Comparison of ENCODE assay signal across 12 cellular contexts in the genomic region with DNA sequence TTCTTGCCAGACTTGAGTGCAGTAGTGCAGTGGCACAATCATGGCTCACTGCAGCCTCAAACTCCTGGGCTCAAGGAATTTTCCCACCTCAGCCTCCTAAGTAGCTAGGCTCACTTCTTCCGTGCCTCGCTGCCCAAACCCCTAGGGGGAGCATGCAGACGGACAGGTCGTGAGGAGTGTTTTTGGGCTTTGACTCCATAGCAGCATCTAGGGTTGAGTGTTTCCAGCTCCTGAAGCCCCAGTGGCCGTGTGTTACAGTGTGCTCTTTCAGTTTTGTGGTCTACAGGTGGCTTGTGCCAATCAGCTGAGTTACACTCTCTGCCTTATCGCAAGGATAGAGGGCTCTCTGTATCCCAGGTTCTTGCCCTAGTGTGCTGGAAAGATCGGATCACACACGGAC. TPM values are rescaled to one million over a fixed set of nuclear protein-coding genes. Genes with fewer than 3 reads are reported as not detected.
DNase-seq lines count a peak whose midpoint lies in the region; ATAC-seq, FAIRE-seq and TF ChIP-seq lines count a peak whose summit lies in the region.
"Had no signal": no experiment of that assay in that cellular context is flagged by ENCODE, and none has a peak within 500 bp of the region (broad histone marks: within the 10 kb centered on the region; RNA-seq: fewer than 3 reads in every experiment).

No MANE protein-coding gene starts in this region.

- no peak overlapping the region for H3K9ac ChIP-seq in mesendoderm (ENCODE audit: low read length)

- no peaks in the 10 kb centered on the region for H3K27me3 ChIP-seq in mesendoderm (ENCODE audit: insufficient read depth, low read length, poor library complexity)
- H3K27me3 ChIP-seq: right atrium auricular region had no signal

- H2AK5ac ChIP-seq in mesendoderm (ENCODE audit: low read length): no peak overlapping the region

- no peak for FAIRE-seq in frontal cortex (lab: Jason Lieb, UNC)
- FAIRE-seq: bronchial epithelial cell had no signal

- no peak overlapping the region for H2BK15ac ChIP-seq in mesendoderm (replicated peaks; ENCODE audit: low read depth)

- no peaks in the 10 kb centered on the region for H3K36me3 ChIP-seq in mesendoderm (ENCODE audit: control insufficient read depth, insufficient read depth, low read length)

- POLR2A ChIA-PET in GM10248 (lab: Yijun Ruan, JAX) (no interaction called here), WTC11 (lab: Charles Lee) (no interaction called here)

- H4K8ac ChIP-seq in mesendoderm (ENCODE audit: low read depth, low read length): no peak overlapping the region

- no peak overlapping the region for H3K4me3 ChIP-seq in mesendoderm (ENCODE audit: low read length)
- H3K4me3 ChIP-seq: right atrium auricular region had no signal

- no peak overlapping the region for H3K18ac ChIP-seq in mesendoderm (ENCODE audit: low read length)

- H3K9me3 Mint-ChIP-seq in WTC11: no peaks in the 10 kb centered on the region

- no peak overlapping the region for H3K27ac ChIP-seq in mesendoderm (ENCODE audit: low read depth, low read length)
- H3K27ac ChIP-seq: right atrium auricular region had no signal

- TF ChIP-seq CTCF in GM10248 (IDR thresholded peaks at IDR 0.05; ENCODE audit: control extremely low read depth, extremely low read depth, low read depth, missing control alignments) (peak; percentile 6), WTC11 (IDR thresholded peaks at IDR 0.05) (0 out of 2 replicates have a peak, but pooled peaks have one; percentile 19)

- no peak overlapping the region for H3K56ac ChIP-seq in mesendoderm (ENCODE audit: low read length)

- H3K4me1 Mint-ChIP-seq in WTC11: peaks cover 22% of the 10 kb centered on the region

- H3K4me1 ChIP-seq in mesendoderm (ENCODE audit: control insufficient read depth, low read depth, low read length): no peaks in the 10 kb centered on the region

- no peak overlapping the region for H3K4me3 Mint-ChIP-seq in WTC11

- H2BK5ac ChIP-seq in mesendoderm (ENCODE audit: low read length): no peak overlapping the region

- peaks cover 2% of the 10 kb centered on the region; the same call in 1 of the 2 replicates for H3K36me3 Mint-ChIP-seq in WTC11

- peaks cover 2% of the 10 kb centered on the region for H3K79me2 ChIP-seq in mesendoderm (ENCODE audit: control insufficient read depth, insufficient read depth, low read length)

- H2BK120ac ChIP-seq in mesendoderm (ENCODE audit: low read depth, low read length): no peak overlapping the region

- H3K79me1 ChIP-seq in mesendoderm (ENCODE audit: low read length): peaks cover 5% of the 10 kb centered on the region

- WGBS in mesendoderm (ENCODE audit: extremely low coverage, insufficient coverage, low lambda C conversion rate): no CpG with 5 or more reads among the region's 8 CpGs

- no peak overlapping the region for H4K5ac ChIP-seq in mesendoderm (ENCODE audit: low read length)

- H3K23ac ChIP-seq in mesendoderm (ENCODE audit: low read length): no peak overlapping the region

- H3K27ac Mint-ChIP-seq in WTC11: peak overlapping the region; percentile 90; the same call in 1 of the 2 replicates

- no peak overlapping the region for H3K4ac ChIP-seq in mesendoderm (ENCODE audit: low read depth, low read length)

- H3K4me2 ChIP-seq in mesendoderm (ENCODE audit: low read length): no peak overlapping the region

- DNase-seq in GM10248 (ENCODE audit: extremely low spot score) (no peak), HT-29 (ENCODE audit: low spot score) (peak; percentile 39), WTC11 (ENCODE audit: low spot score) (peak; percentile 77), mesendoderm (peak; percentile 86), dermis blood vessel endothelial cell (no peak), frontal cortex (ENCODE audit: low spot score in 2 of 2) (no peak), AG08396 (ENCODE audit: low spot score) (no peak)
- DNase-seq: activated CD4-positive, alpha-beta T cell treated with anti-CD3 and anti-CD28 coated beads for 4 hours; NCI-H510A; substantia nigra had no signal

- no peaks in the 10 kb centered on the region for H3K27me3 Mint-ChIP-seq in WTC11 (ENCODE audit: low read depth)

- CTCF ChIA-PET in GM10248 (lab: Yijun Ruan, JAX) (interaction anchor here (1.1 to 1.8 kb wide), 4 partner anchors 22 to 263 kb away, joined by 3 to 6 read pairs (median 4); no protein-coding TSS in a partner anchor), WTC11 (lab: Charles Lee) (interaction anchor here (0.6 to 1.6 kb wide), 27 partner anchors 8 to 339 kb away, joined by 3 to 16 read pairs (median 4); a partner anchor contains a TSS)

- ATAC-seq in WTC11: peak; percentile 99

TF ChIP-seq in WTC11, 78 proteins besides CTCF, POLR2A, EP300 and RAD21 (continues in another document):
- TF ChIP-seq, protein P1, sequence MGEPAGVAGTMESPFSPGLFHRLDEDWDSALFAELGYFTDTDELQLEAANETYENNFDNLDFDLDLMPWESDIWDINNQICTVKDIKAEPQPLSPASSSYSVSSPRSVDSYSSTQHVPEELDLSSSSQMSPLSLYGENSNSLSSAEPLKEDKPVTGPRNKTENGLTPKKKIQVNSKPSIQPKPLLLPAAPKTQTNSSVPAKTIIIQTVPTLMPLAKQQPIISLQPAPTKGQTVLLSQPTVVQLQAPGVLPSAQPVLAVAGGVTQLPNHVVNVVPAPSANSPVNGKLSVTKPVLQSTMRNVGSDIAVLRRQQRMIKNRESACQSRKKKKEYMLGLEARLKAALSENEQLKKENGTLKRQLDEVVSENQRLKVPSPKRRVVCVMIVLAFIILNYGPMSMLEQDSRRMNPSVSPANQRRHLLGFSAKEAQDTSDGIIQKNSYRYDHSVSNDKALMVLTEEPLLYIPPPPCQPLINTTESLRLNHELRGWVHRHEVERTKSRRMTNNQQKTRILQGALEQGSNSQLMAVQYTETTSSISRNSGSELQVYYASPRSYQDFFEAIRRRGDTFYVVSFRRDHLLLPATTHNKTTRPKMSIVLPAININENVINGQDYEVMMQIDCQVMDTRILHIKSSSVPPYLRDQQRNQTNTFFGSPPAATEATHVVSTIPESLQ (CRISPR knock-in tag; IDR thresholded peaks at IDR 0.05): no peak
- TF ChIP-seq GRHL2 (CRISPR knock-in tag; IDR thresholded peaks at IDR 0.05; ENCODE audit: insufficient replicate concordance, severe bottlenecking) (no peak), ZNF232 (CRISPR knock-in tag; IDR thresholded peaks at IDR 0.05) (no peak), MXD4 (CRISPR knock-in tag; IDR thresholded peaks at IDR 0.05; ENCODE audit: borderline replicate concordance) (no peak), MYBL2 (CRISPR knock-in tag; IDR thresholded peaks at IDR 0.05) (no peak), SOX15 (CRISPR knock-in tag; IDR thresholded peaks at IDR 0.05) (no peak)
- TF ChIP-seq, protein P2, sequence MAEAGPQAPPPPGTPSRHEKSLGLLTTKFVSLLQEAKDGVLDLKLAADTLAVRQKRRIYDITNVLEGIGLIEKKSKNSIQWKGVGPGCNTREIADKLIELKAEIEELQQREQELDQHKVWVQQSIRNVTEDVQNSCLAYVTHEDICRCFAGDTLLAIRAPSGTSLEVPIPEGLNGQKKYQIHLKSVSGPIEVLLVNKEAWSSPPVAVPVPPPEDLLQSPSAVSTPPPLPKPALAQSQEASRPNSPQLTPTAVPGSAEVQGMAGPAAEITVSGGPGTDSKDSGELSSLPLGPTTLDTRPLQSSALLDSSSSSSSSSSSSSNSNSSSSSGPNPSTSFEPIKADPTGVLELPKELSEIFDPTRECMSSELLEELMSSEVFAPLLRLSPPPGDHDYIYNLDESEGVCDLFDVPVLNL (CRISPR knock-in tag; IDR thresholded peaks at IDR 0.05; ENCODE audit: borderline replicate concordance, low read depth): no peak
- TF ChIP-seq, protein P3, sequence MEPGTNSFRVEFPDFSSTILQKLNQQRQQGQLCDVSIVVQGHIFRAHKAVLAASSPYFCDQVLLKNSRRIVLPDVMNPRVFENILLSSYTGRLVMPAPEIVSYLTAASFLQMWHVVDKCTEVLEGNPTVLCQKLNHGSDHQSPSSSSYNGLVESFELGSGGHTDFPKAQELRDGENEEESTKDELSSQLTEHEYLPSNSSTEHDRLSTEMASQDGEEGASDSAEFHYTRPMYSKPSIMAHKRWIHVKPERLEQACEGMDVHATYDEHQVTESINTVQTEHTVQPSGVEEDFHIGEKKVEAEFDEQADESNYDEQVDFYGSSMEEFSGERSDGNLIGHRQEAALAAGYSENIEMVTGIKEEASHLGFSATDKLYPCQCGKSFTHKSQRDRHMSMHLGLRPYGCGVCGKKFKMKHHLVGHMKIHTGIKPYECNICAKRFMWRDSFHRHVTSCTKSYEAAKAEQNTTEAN (CRISPR knock-in tag; IDR thresholded peaks at IDR 0.05): no peak
- TF ChIP-seq, protein P4, sequence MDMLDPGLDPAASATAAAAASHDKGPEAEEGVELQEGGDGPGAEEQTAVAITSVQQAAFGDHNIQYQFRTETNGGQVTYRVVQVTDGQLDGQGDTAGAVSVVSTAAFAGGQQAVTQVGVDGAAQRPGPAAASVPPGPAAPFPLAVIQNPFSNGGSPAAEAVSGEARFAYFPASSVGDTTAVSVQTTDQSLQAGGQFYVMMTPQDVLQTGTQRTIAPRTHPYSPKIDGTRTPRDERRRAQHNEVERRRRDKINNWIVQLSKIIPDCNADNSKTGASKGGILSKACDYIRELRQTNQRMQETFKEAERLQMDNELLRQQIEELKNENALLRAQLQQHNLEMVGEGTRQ (CRISPR knock-in tag; IDR thresholded peaks at IDR 0.05): no peak

RNA-seq across cellular contexts. Expression of a gene that starts 33.4 kb away (rescaled TPM):
- 14.9 and 16.3 TPM in 2 replicates for total RNA-seq in HT-29 (2014; rRNA removed; shearing (Covaris generic))
- total RNA-seq in WTC11 (2021) (20.2 to 25.2 TPM (median 21.5 TPM) in 3 replicates), dermis blood vessel endothelial cell (35.1 and 47.9 TPM in 2 replicates), frontal cortex (42.0 TPM)
- polyA plus RNA-seq in mesendoderm (2013, experiment 1 of 2): 6.1 TPM
- 6.3 TPM for polyA plus RNA-seq in mesendoderm (2013, experiment 2 of 2)

Comparison
In these comparisons a context has a peak if more than half of its experiments do, and no peak if none do; other contexts are left out.
1. DNase-seq: peak in HT-29 (single experiment), WTC11 (single experiment) and mesendoderm (single experiment); none in GM10248 (single experiment), dermis blood vessel endothelial cell (single experiment), frontal cortex (0 of 2) and AG08396 (single experiment).